ENCODE assay signal across 27 cellular contexts in genomic region chr16:55283776-55284717, GRCh38. TPM values are rescaled to one million over a fixed set of nuclear protein-coding genes. Genes with fewer than 3 reads are reported as not detected.
A peak's percentile ranks its signal among the peaks of the same experiment; 100 is the strongest.
DNase-seq lines count a peak whose midpoint lies in the region; ATAC-seq and TF ChIP-seq lines count a peak whose summit lies in the region.
"Had no signal": no experiment of that assay in that cellular context is flagged by ENCODE, and none has a peak within 500 bp of the region (broad histone marks: within the 10 kb centered on the region; RNA-seq: fewer than 3 reads in every experiment).

No MANE protein-coding gene starts in this region.

- no peaks in the 10 kb centered on the region for H3K9me3 ChIP-seq in MM.1S (replicated peaks; ENCODE audit: insufficient read depth, low read length)
- H3K9me3 ChIP-seq in osteoblast (ENCODE audit: low read depth, low read length): peaks cover 2% of the 10 kb centered on the region

- DNase-seq in MM.1S (no peak), NCI-H748 (lab: John Stamatoyannopoulos, UW; ENCODE audit: unreplicated experiment) (peak; percentile 82), foreskin melanocyte (peak; percentile 96), osteoblast (ENCODE audit: insufficient read length, low spot score, missing footprints) (no peak), hypothalamus (lab: John Stamatoyannopoulos, UW) (no peak), MV-4-11 (lab: John Stamatoyannopoulos, UW) (no peak)
- DNase-seq: activated CD4-positive, alpha-beta T cell treated with anti-CD3 and anti-CD28 coated beads, Interleukin-2, amount 50 U/mL, for 4 hours; activated CD8-positive, alpha-beta memory T cell treated with anti-CD3 and anti-CD28 coated beads, Interleukin-2, amount 10 ng/mL, durations not matched to agents 7 days and 5 days; activated T-cell treated with anti-CD3 and anti-CD28 coated beads, Interleukin-2, amount 50 U/mL, for 48 hours; effector CD8-positive, alpha-beta T cell; H7; hippocampal formation; left colon; NCI-H1694; NCI-H524; PC-9; stimulated activated CD4-positive, alpha-beta T cell treated with anti-CD3 and anti-CD28 coated beads, Interleukin-4, amount 100 ng/mL, for 24 hours had no signal

- no peaks in the 10 kb centered on the region for H3K27me3 ChIP-seq in MM.1S (replicated peaks; ENCODE audit: insufficient read depth, low read length)
- H3K27me3 ChIP-seq in osteoblast (ENCODE audit: insufficient read depth, low read length): no peaks in the 10 kb centered on the region

- no peak for TF ChIP-seq CTCF in MM.1S (IDR thresholded peaks at IDR 0.05; ENCODE audit: low read length)
- no peak for TF ChIP-seq CTCF in osteoblast (IDR thresholded peaks at IDR 0.05; ENCODE audit: extremely low read depth, low read depth, low read length)

- H4K20me1 ChIP-seq in MM.1S (ENCODE audit: insufficient read depth, low read length) (no peaks in the 10 kb centered on the region), osteoblast (ENCODE audit: insufficient read depth, low read length) (no peaks in the 10 kb centered on the region)

- H3K79me2 ChIP-seq in MM.1S (ENCODE audit: low read length) (no peaks in the 10 kb centered on the region), osteoblast (ENCODE audit: insufficient read depth, low read length) (no peaks in the 10 kb centered on the region)

- H3K4me1 ChIP-seq in MM.1S (ENCODE audit: low read length) (no peaks in the 10 kb centered on the region), osteoblast (ENCODE audit: insufficient read depth, low read length) (peaks cover 9% of the 10 kb centered on the region)

- ATAC-seq in HG02610 (IDR thresholded peaks at IDR 0.05; ENCODE audit: unreplicated experiment): no peak
- ATAC-seq in HG02642 (IDR thresholded peaks at IDR 0.05; ENCODE audit: poor library complexity, unreplicated experiment): no peak
- ATAC-seq: activated CD4-positive, CD25-positive, alpha-beta regulatory T cell treated with anti-CD3 and anti-CD28 coated beads, Interleukin-2, amount 50 U/mL, for 24 hours; activated CD8-positive, alpha-beta memory T cell treated with anti-CD3 and anti-CD28 coated beads, Interleukin-2, amount 10 ng/mL, durations not matched to agents 7 days and 5 days; GM12878; left colon; Right ventricle myocardium inferior had no signal

- H3K9me2 ChIP-seq in MM.1S (replicated peaks; ENCODE audit: insufficient read depth, low read length): no peaks in the 10 kb centered on the region

- H3F3A ChIP-seq in MM.1S (ENCODE audit: insufficient read depth, low read length): no peaks in the 10 kb centered on the region

- H3K36me3 ChIP-seq in MM.1S (replicated peaks; ENCODE audit: insufficient read depth, low read length) (no peaks in the 10 kb centered on the region), osteoblast (ENCODE audit: insufficient read depth, low read length) (no peaks in the 10 kb centered on the region)
- H3K36me3 ChIP-seq: cardiac muscle cell had no signal

- H2AFZ ChIP-seq in MM.1S (ENCODE audit: low read length) (peak overlapping the region; percentile 49; the same call in 1 of the 2 replicates), osteoblast (ENCODE audit: low read length) (peak overlapping the region; percentile 33)
- H2AFZ ChIP-seq: PC-9 had no signal

- H3K4me3 ChIP-seq in MM.1S (ENCODE audit: low read length): no peak overlapping the region
- H3K4me3 ChIP-seq in osteoblast (ENCODE audit: insufficient read depth, low read length): peak overlapping the region; percentile 10
- H3K4me3 ChIP-seq: cardiac muscle cell, GM12878, PC-9 had no signal

- H3K27ac ChIP-seq in MM.1S (ENCODE audit: low read length) (peak overlapping the region; percentile 33; the same call in 1 of the 2 replicates), osteoblast (ENCODE audit: low read depth, low read length) (no peak overlapping the region)
- H3K27ac ChIP-seq: epithelial cell of prostate, KMS-11, PC-9 had no signal

- H3K4me2 ChIP-seq in MM.1S (ENCODE audit: low read depth, low read length) (peak overlapping the region; percentile 43; the same call in 1 of the 2 replicates), osteoblast (ENCODE audit: insufficient read depth, low read length) (peak overlapping the region; percentile 57)
- H3K4me2 ChIP-seq: KMS-11, PC-9 had no signal

- H3K9ac ChIP-seq in MM.1S (ENCODE audit: low read length): no peak overlapping the region
- H3K9ac ChIP-seq: KMS-11 had no signal

RNA-seq across cellular contexts. Expression of gene IRX6, which starts 40.0 kb away (rescaled TPM):
- 1.2 and 1.4 TPM in 2 replicates for total RNA-seq in osteoblast
- total RNA-seq: activated CD8-positive, alpha-beta memory T cell treated with anti-CD3 and anti-CD28 coated beads, Interleukin-2, amount 10 ng/mL, durations not matched to agents 7 days and 5 days; astrocyte; GM12878; H7; PC-9; T-helper 2 cell treated with Interferon-gamma antibody and Interleukin-4, amounts not matched to agents 100 ng/mL and 5 ng/mL, for 36 hours had no signal

Comparison
In these comparisons a context has a peak if more than half of its experiments do, and no peak if none do; other contexts are left out.
1. DNase-seq: peak in NCI-H748 (single experiment) and foreskin melanocyte (single experiment); none in MM.1S (single experiment), osteoblast (single experiment), hypothalamus (0 of 51) and MV-4-11 (single experiment).